Comparison of ENCODE assay signal across 8 cellular contexts in the genomic region with DNA sequence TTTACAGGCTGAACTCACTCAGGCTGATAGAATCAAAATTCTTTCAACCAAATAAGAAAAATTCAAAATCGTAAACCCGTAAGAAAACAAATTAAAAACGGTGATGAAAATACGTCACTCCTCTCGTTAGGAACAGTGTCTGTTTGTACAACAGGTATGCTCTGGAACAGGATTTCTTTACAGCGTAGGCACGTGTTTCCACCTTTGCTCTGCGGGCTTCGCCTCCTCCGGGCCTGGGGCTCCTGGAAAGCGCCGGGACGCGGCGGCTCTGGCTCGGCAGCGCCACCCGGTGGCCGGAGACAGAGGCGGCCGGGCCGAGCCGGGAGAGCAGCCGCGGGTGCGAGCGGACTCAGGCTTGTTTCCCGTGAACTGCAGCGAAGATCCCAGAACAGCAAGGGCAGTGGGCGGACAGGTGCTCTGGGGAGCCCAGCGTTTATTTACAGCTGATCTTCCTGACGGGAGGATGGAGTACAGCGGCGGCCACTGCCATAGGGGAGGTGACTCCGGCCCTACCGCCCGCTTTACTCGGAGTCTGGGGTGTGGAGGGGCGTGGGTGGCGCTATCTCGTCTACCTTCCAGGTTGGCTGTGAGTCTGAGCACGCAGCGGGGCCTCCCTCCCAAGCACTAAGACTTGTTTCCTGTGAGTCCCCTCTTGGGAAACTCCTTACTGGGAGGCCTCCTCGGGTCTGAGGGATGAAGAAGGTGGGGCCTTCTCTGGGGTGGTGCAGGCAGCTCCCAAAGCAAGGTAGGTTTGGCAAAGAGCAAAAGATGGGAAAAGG. TPM values are rescaled to one million over a fixed set of nuclear protein-coding genes. Genes with fewer than 3 reads are reported as not detected.
DNase-seq lines count a peak whose midpoint lies in the region; ATAC-seq and TF ChIP-seq lines count a peak whose summit lies in the region.

No MANE protein-coding gene starts in this region.

- H3K27ac ChIP-seq in effector memory CD4-positive, alpha-beta T cell (ENCODE audit: insufficient read depth, low read length, poor library complexity, severe bottlenecking) = no peak overlapping the region
- no peak overlapping the region for H3K27ac ChIP-seq in naive thymus-derived CD4-positive, alpha-beta T cell (ENCODE audit: low read depth, low read length)
- H3K27ac ChIP-seq in stomach = peak overlapping the region in 4 of 5 donors; percentile 63 to 77 (median 73)

- peak; percentile 93 for ATAC-seq in activated CD8-positive, alpha-beta T cell treated with anti-CD3 and anti-CD28 coated beads for 36 hours
- peak; percentile 68 for ATAC-seq in naive thymus-derived CD4-positive, alpha-beta T cell

- H3K27me3 ChIP-seq in effector memory CD4-positive, alpha-beta T cell (replicated peaks; ENCODE audit: control insufficient read depth, insufficient read depth, low read length, poor library complexity, severe bottlenecking) = no peaks in the 10 kb centered on the region
- H3K27me3 ChIP-seq in naive thymus-derived CD4-positive, alpha-beta T cell (ENCODE audit: control insufficient read depth in 2 of 2, insufficient read depth in 2 of 2, low read length in 2 of 2) = no peaks in the 10 kb centered on the region
- no peaks in the 10 kb centered on the region for H3K27me3 ChIP-seq in stomach

- H3K36me3 ChIP-seq in effector memory CD4-positive, alpha-beta T cell (ENCODE audit: control insufficient read depth, insufficient read depth, low read length) = peaks cover 43% of the 10 kb centered on the region
- peaks cover 7 to 49% (median 12%) of the 10 kb centered on the region in 3 experiments for H3K36me3 ChIP-seq in naive thymus-derived CD4-positive, alpha-beta T cell (ENCODE audit: control insufficient read depth in 2 of 3, insufficient read depth in 3 of 3, low read length in 3 of 3)
- H3K36me3 ChIP-seq in stomach = peaks cover 42 to 49% (median 46%) of the 10 kb centered on the region in 4 donors

- no peaks in the 10 kb centered on the region for H3K9me3 Mint-ChIP-seq in activated CD8-positive, alpha-beta T cell treated with anti-CD3 and anti-CD28 coated beads for 36 hours
- H3K9me3 Mint-ChIP-seq in naive thymus-derived CD4-positive, alpha-beta T cell = no peaks in the 10 kb centered on the region

- no peak overlapping the region for H3K4me3 ChIP-seq in effector memory CD4-positive, alpha-beta T cell (ENCODE audit: insufficient read depth, low read depth, low read length, poor library complexity, severe bottlenecking)
- H3K4me3 ChIP-seq in naive thymus-derived CD4-positive, alpha-beta T cell (ENCODE audit: low read length) = no peak overlapping the region
- no peak overlapping the region for H3K4me3 ChIP-seq in stomach

- H3K4me1 Mint-ChIP-seq in activated CD8-positive, alpha-beta T cell treated with anti-CD3 and anti-CD28 coated beads for 36 hours (ENCODE audit: low read depth) = peaks cover 5% of the 10 kb centered on the region
- H3K4me1 Mint-ChIP-seq in naive thymus-derived CD4-positive, alpha-beta T cell = peaks cover 4 to 17% (median 7%) of the 10 kb centered on the region in 7 donors

- POLR2A ChIA-PET in activated CD8-positive, alpha-beta T cell treated with anti-CD3 and anti-CD28 coated beads for 36 hours (lab: Charles Lee) = interaction anchor here (0.8 to 1.3 kb wide), 4 partner anchors 40 to 882 kb away, joined by 3 to 5 read pairs (median 3); no protein-coding TSS in a partner anchor
- POLR2A ChIA-PET in naive thymus-derived CD4-positive, alpha-beta T cell (lab: Charles Lee) = interaction anchor here (0.7 to 0.9 kb wide), 2 partner anchors 32 to 40 kb away, joined by 3 read pairs; no protein-coding TSS in a partner anchor

- no peaks in the 10 kb centered on the region for H3K9me3 ChIP-seq in effector memory CD4-positive, alpha-beta T cell (ENCODE audit: control insufficient read depth, low read length)
- H3K9me3 ChIP-seq in naive thymus-derived CD4-positive, alpha-beta T cell (ENCODE audit: control insufficient read depth in 2 of 3, low read length in 3 of 3) = no peaks in the 10 kb centered on the region
- H3K9me3 ChIP-seq in stomach = no peaks in the 10 kb centered on the region

- TF ChIP-seq POLR2A in stomach (IDR thresholded peaks at IDR 0.05) = no peak

- peak; percentile 100 for TF ChIP-seq CTCF in activated CD8-positive, alpha-beta T cell treated with anti-CD3 and anti-CD28 coated beads for 36 hours (IDR thresholded peaks at IDR 0.05)
- peak in 6 of 7 experiments; percentile 59 to 96 (median 94) for TF ChIP-seq CTCF in stomach (IDR thresholded peaks at IDR 0.05)

- DNase-seq in EH (ENCODE audit: low read depth) (peak; percentile 30), NCI-H2171 (lab: John Stamatoyannopoulos, UW) (peak; percentile 55), stomach (peak; percentile 78), NCI-H446 treated with DMSO at 0.1 percent for 48 hours (lab: John Stamatoyannopoulos, UW) (no peak)
- peak; percentile 62 for DNase-seq in activated CD8-positive, alpha-beta T cell treated with anti-CD3 and anti-CD28 coated beads for 36 hours
- DNase-seq in effector memory CD4-positive, alpha-beta T cell = peak; percentile 18 to 41 (median 21)
- peak; percentile 32 to 80 (median 64) for DNase-seq in naive thymus-derived CD4-positive, alpha-beta T cell
- no peak for DNase-seq in NK-92 treated with Interleukin-12 subunit alpha and Interleukin-12 subunit beta, amount 100 ng/mL, for 24 hours (lab: John Stamatoyannopoulos, UW)

- H3K4me1 ChIP-seq in effector memory CD4-positive, alpha-beta T cell (ENCODE audit: control insufficient read depth, insufficient read depth, low read length, poor library complexity, severe bottlenecking) = peaks cover 8% of the 10 kb centered on the region
- H3K4me1 ChIP-seq in naive thymus-derived CD4-positive, alpha-beta T cell (ENCODE audit: control insufficient read depth in 2 of 2, insufficient read depth in 2 of 2, low read length in 2 of 2) = peaks cover 0 to 7% of the 10 kb centered on the region in 2 donors
- peaks cover 20 to 66% (median 47%) of the 10 kb centered on the region in 4 donors for H3K4me1 ChIP-seq in stomach

- 16 to 27% (median 24%) methylated on average over 34 to 44 of the region's 44 CpGs for WGBS in stomach, 5 donors

- H3K27me3 Mint-ChIP-seq in activated CD8-positive, alpha-beta T cell treated with anti-CD3 and anti-CD28 coated beads for 36 hours = no peaks in the 10 kb centered on the region
- no peaks in the 10 kb centered on the region for H3K27me3 Mint-ChIP-seq in naive thymus-derived CD4-positive, alpha-beta T cell

- no peak overlapping the region for H3K27ac Mint-ChIP-seq in activated CD8-positive, alpha-beta T cell treated with anti-CD3 and anti-CD28 coated beads for 36 hours
- H3K27ac Mint-ChIP-seq in naive thymus-derived CD4-positive, alpha-beta T cell = peak overlapping the region in 2 of 9 donors; percentile 65

- no peak for TF ChIP-seq EP300 in stomach (IDR thresholded peaks at IDR 0.05)

- H3K4me3 Mint-ChIP-seq in activated CD8-positive, alpha-beta T cell treated with anti-CD3 and anti-CD28 coated beads for 36 hours = no peak overlapping the region
- no peak overlapping the region for H3K4me3 Mint-ChIP-seq in naive thymus-derived CD4-positive, alpha-beta T cell

- intact Hi-C loops in activated CD8-positive, alpha-beta T cell treated with anti-CD3 and anti-CD28 coated beads for 36 hours (cut with micrococcal nuclease) = loop anchor here (5.0 kb wide), 3 partner anchors 42 to 142 kb away; partner anchors contain the start of gene ATP2A3
- intact Hi-C loops in naive thymus-derived CD4-positive, alpha-beta T cell (cut with micrococcal nuclease) = loop anchor here (1.0 to 2.0 kb wide), 8 partner anchors 40 to 267 kb away; partner anchors contain the start of gene ATP2A3 (in 2 of the 2)
- intact Hi-C loops in stomach (cut with DNase I; ENCODE audit: low total_unique reads) = loop anchor here (5.0 kb wide), 1 partner anchor 67 kb away; no protein-coding TSS in a partner anchor

- H3K36me3 Mint-ChIP-seq in activated CD8-positive, alpha-beta T cell treated with anti-CD3 and anti-CD28 coated beads for 36 hours (ENCODE audit: low read depth) = peaks cover 5% of the 10 kb centered on the region
- peaks cover 0 to 6% (median 5%) of the 10 kb centered on the region in 5 donors for H3K36me3 Mint-ChIP-seq in naive thymus-derived CD4-positive, alpha-beta T cell

- CTCF ChIA-PET in activated CD8-positive, alpha-beta T cell treated with anti-CD3 and anti-CD28 coated beads for 36 hours (lab: Charles Lee) = interaction anchor here (0.7 to 9.1 kb wide), 28 partner anchors 8 to 161 kb away, joined by 3 to 98 read pairs (median 3); partner anchors contain the start of genes ATP2A3 and P2RX1
- CTCF ChIA-PET in naive thymus-derived CD4-positive, alpha-beta T cell (lab: Charles Lee) = interaction anchor here (0.6 to 4.4 kb wide), 11 partner anchors 28 to 267 kb away, joined by 3 to 21 read pairs (median 4); partner anchors contain the start of gene P2RX1

RNA-seq across cellular contexts. Expression of gene ATP2A3, which starts 40.5 kb away (rescaled TPM):
- 100 to 1,000 TPM; 113 to 117 TPM for total RNA-seq in activated CD8-positive, alpha-beta T cell treated with anti-CD3 and anti-CD28 coated beads for 36 hours
- total RNA-seq in naive thymus-derived CD4-positive, alpha-beta T cell = 100 to 1,000 TPM; 148 to 260 (median 237) TPM
- polyA plus RNA-seq in naive thymus-derived CD4-positive, alpha-beta T cell = 100 to 1,000 TPM in 1 of 2 donors, 10 to 100 TPM in 1; 46.6 to 104 TPM
- total RNA-seq in stomach = 1,000 to 10,000 TPM in 1 of 5 donors, 100 to 1,000 TPM in 2, 10 to 100 TPM in 2; 49.4 to 1,069 (median 212) TPM
- polyA plus RNA-seq in stomach = 10 to 100 TPM; 10.4 to 16.1 (median 15.4) TPM

Comparison
In these comparisons a context has a peak if more than half of its experiments do, and no peak if none do; other contexts are left out.
1. DNase-seq: peak in EH (single experiment), NCI-H2171 (single experiment), activated CD8-positive, alpha-beta T cell treated with anti-CD3 and anti-CD28 coated beads for 36 hours (single experiment), effector memory CD4-positive, alpha-beta T cell (3 of 3), naive thymus-derived CD4-positive, alpha-beta T cell (9 of 9) and stomach (single experiment); none in NCI-H446 treated with DMSO at 0.1 percent for 48 hours (single experiment) and NK-92 treated with Interleukin-12 subunit alpha and Interleukin-12 subunit beta, amount 100 ng/mL, for 24 hours (single experiment).
2. H3K27ac ChIP-seq: peak in stomach (4 of 5); none in effector memory CD4-positive, alpha-beta T cell (single experiment) and naive thymus-derived CD4-positive, alpha-beta T cell (single experiment).